Comparison of ENCODE assay signal across 7 cellular contexts in the genomic region with DNA sequence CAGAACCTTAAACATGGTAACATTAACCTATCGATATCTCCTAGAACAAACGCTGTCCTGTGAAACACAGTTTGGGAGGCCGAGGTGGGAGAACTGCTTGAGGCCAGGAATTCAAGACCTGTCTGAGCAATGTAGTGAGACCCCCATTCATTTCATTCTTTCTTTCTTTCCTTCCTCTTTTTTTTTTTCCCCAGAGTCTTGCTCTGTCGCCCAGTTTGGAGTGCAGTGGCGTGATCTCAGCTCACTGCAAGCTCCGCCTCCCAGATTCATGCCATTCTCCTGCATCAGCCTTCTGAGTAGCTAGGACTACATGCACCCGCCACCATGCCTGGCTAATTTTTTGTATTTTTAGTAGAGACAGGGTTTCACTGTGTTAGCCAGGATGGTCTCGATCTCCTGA. TPM values are rescaled to one million over a fixed set of nuclear protein-coding genes. Genes with fewer than 3 reads are reported as not detected.
DNase-seq lines count a peak whose midpoint lies in the region; ATAC-seq, FAIRE-seq and TF ChIP-seq lines count a peak whose summit lies in the region.
"Not testable (repeated sequence)": the region's sequence is repeated elsewhere in the genome, so short reads cannot be mapped to it uniquely, and the experiment has no call there.

No MANE protein-coding gene starts in this region.

- H3K27ac ChIP-seq in IMR-90 (ENCODE audit: insufficient read depth, low read length); kidney (ENCODE audit: low read depth in 2 of 2, low read length in 2 of 2): not testable (repeated sequence)
- H3K27ac ChIP-seq in osteoblast (ENCODE audit: low read depth, low read length) (peak overlapping the region; percentile 63), aorta (ENCODE audit: low read depth in 1 of 2, low read length in 2 of 2) (peak overlapping the region; percentile 32 to 90)

- not testable (repeated sequence) for H4K91ac ChIP-seq in IMR-90 (ENCODE audit: insufficient read depth, low read depth, low read length)

- TF ChIP-seq CTCF in IMR-90 (conservative IDR thresholded peaks at IDR 0.05; ENCODE audit: low read depth, low read length); activated B cell treated with CpG ODN at 0.5 μM for 24 hours (IDR thresholded peaks at IDR 0.05); chondrocyte (IDR thresholded peaks at IDR 0.05); kidney (IDR thresholded peaks at IDR 0.05; ENCODE audit: borderline replicate concordance, extremely low read depth, insufficient read depth); osteoblast (IDR thresholded peaks at IDR 0.05; ENCODE audit: extremely low read depth, low read depth, low read length): not testable (repeated sequence)

- no CpG with 5 or more reads among the region's 8 CpGs for WGBS in IMR-90 (ENCODE audit: extremely low coverage in 2 of 2, insufficient read length in 1 of 2), 2 experiments
- 45 to 49% methylated on average over 8 of the region's 8 CpGs for WGBS in aorta, 2 donors

- not testable (repeated sequence) for H2BK120ac ChIP-seq in IMR-90 (ENCODE audit: low read depth, low read length)

- CTCF ChIA-PET in IMR-90 (lab: Yijun Ruan, JAX); activated B cell treated with CpG ODN at 0.5 μM for 24 hours (lab: Charles Lee): not testable (repeated sequence)

- H3K9me3 ChIP-seq in IMR-90 (ENCODE audit: control insufficient read depth, insufficient read depth, low read length); kidney (ENCODE audit: control insufficient read depth in 1 of 2, low read length in 2 of 2); osteoblast (ENCODE audit: low read depth, low read length); aorta (ENCODE audit: control insufficient read depth, low read length): not testable (repeated sequence)

- H3K4me1 Mint-ChIP-seq in activated B cell treated with CpG ODN at 0.5 μM for 24 hours, result peaks cover 46% of the 10 kb centered on the region
- peaks cover 56% of the 10 kb centered on the region for H3K4me1 Mint-ChIP-seq in chondrocyte (ENCODE audit: low read depth)

- H3K4me2 ChIP-seq in IMR-90 (ENCODE audit: low read depth, low read length), result not testable (repeated sequence)
- peak overlapping the region; percentile 48 for H3K4me2 ChIP-seq in osteoblast (ENCODE audit: insufficient read depth, low read length)

- not testable (repeated sequence) for H2BK5ac ChIP-seq in IMR-90 (ENCODE audit: low read depth, low read length, poor library complexity, severe bottlenecking)

- H4K8ac ChIP-seq in IMR-90 (ENCODE audit: low read depth in 2 of 2, low read length in 2 of 2), result not testable (repeated sequence)

- H3K14ac ChIP-seq in IMR-90 (replicated peaks; ENCODE audit: low read depth, low read length), result not testable (repeated sequence)

- TF ChIP-seq POLR2A in IMR-90 (IDR thresholded peaks at IDR 0.05; ENCODE audit: low read depth, low read length), result not testable (repeated sequence)

- H3K4ac ChIP-seq in IMR-90 (ENCODE audit: low read depth, low read length), result not testable (repeated sequence)

- H3K36me3 ChIP-seq in IMR-90 (ENCODE audit: control insufficient read depth, insufficient read depth, low read length); kidney (ENCODE audit: control insufficient read depth in 1 of 2, insufficient read depth in 2 of 2, low read length in 2 of 2); osteoblast (ENCODE audit: insufficient read depth, low read length); aorta (ENCODE audit: control insufficient read depth in 1 of 2, insufficient read depth in 2 of 2, low read length in 1 of 2): not testable (repeated sequence)

- H3K9me3 Mint-ChIP-seq in activated B cell treated with CpG ODN at 0.5 μM for 24 hours; chondrocyte (ENCODE audit: low read depth): not testable (repeated sequence)

- intact Hi-C loops in IMR-90 (cut with micrococcal nuclease); activated B cell treated with CpG ODN at 0.5 μM for 24 hours (cut with micrococcal nuclease); kidney (cut with DNase I): not testable (repeated sequence)
- intact Hi-C loops in aorta (cut with DNase I), result loop anchor here in 1 of 2 donors (1.0 kb wide), 1 partner anchor 20 kb away; a partner anchor contains a TSS

- DNase-seq in EH (ENCODE audit: low read depth), result peak; percentile 59
- DNase-seq in IMR-90; activated B cell treated with CpG ODN at 0.5 μM for 24 hours; chondrocyte (ENCODE audit: low spot score); osteoblast (ENCODE audit: insufficient read length, low spot score, missing footprints): not testable (repeated sequence)
- peak; percentile 9 for DNase-seq in kidney
- peak; percentile 66 to 82 for DNase-seq in aorta

- not testable (repeated sequence) for TF ChIP-seq RAD21 in IMR-90 (IDR thresholded peaks at IDR 0.05; ENCODE audit: low read length)

- H2BK15ac ChIP-seq in IMR-90 (ENCODE audit: low read depth, low read length), result not testable (repeated sequence)

- peaks cover 12 to 16% of the 10 kb centered on the region in 2 experiments for H3K79me1 ChIP-seq in IMR-90 (ENCODE audit: low read depth in 1 of 2, low read length in 2 of 2)

- H3K27ac Mint-ChIP-seq in activated B cell treated with CpG ODN at 0.5 μM for 24 hours, result peak overlapping the region; percentile 73
- H3K27ac Mint-ChIP-seq in chondrocyte (ENCODE audit: unreplicated experiment), result peak overlapping the region; percentile 96

- not testable (repeated sequence) for H3K4me1 ChIP-seq in IMR-90 (ENCODE audit: control insufficient read depth, insufficient read depth, low read length); aorta (ENCODE audit: control insufficient read depth in 1 of 2, insufficient read depth in 2 of 2, low read length in 2 of 2)
- peaks cover 6 to 13% of the 10 kb centered on the region in 2 donors for H3K4me1 ChIP-seq in kidney (ENCODE audit: control insufficient read depth in 1 of 2, insufficient read depth in 1 of 2, low read depth in 1 of 2, low read length in 2 of 2)
- peaks cover 31% of the 10 kb centered on the region for H3K4me1 ChIP-seq in osteoblast (ENCODE audit: insufficient read depth, low read length)

- H4K20me1 ChIP-seq in IMR-90 (ENCODE audit: insufficient read depth, low read length); osteoblast (ENCODE audit: insufficient read depth, low read length): not testable (repeated sequence)

- not testable (repeated sequence) for H3K4me3 ChIP-seq in IMR-90 (ENCODE audit: insufficient read depth, low read depth, low read length); kidney (ENCODE audit: low read length in 2 of 2); osteoblast (ENCODE audit: insufficient read depth, low read length); aorta (ENCODE audit: low read length in 2 of 2)

- H4K5ac ChIP-seq in IMR-90 (ENCODE audit: low read depth, low read length), result not testable (repeated sequence)

- BruUV-seq in IMR-90 (replicated peaks; lab: Mats Ljungman, UMichigan), result not testable (repeated sequence)

- peak overlapping the region; percentile 62 for H3K4me3 Mint-ChIP-seq in activated B cell treated with CpG ODN at 0.5 μM for 24 hours
- H3K4me3 Mint-ChIP-seq in chondrocyte (ENCODE audit: unreplicated experiment), result not testable (repeated sequence)

- not testable (repeated sequence) for H2AK5ac ChIP-seq in IMR-90 (ENCODE audit: low read depth, low read length)

- H3K27me3 Mint-ChIP-seq in activated B cell treated with CpG ODN at 0.5 μM for 24 hours; chondrocyte (ENCODE audit: low read depth): not testable (repeated sequence)

- not testable (repeated sequence) for H3K56ac ChIP-seq in IMR-90 (ENCODE audit: extremely low read depth, insufficient read depth, low read length)

- dilution Hi-C loops in IMR-90 (cut with HindIII; ENCODE audit: low sequenced_read_pairs, unreplicated experiment), result not testable (repeated sequence)

- not testable (repeated sequence) for H3K23ac ChIP-seq in IMR-90 (ENCODE audit: low read depth, low read length)

- POLR2A ChIA-PET in IMR-90 (lab: Charles Lee; ENCODE audit: unreplicated experiment), result not testable (repeated sequence)
- POLR2A ChIA-PET in activated B cell treated with CpG ODN at 0.5 μM for 24 hours (lab: Charles Lee), result interaction anchor here (0.7 to 2.9 kb wide), 7 partner anchors 10 to 905 kb away, joined by 3 to 20 read pairs (median 5); no protein-coding TSS in a partner anchor

- not testable (repeated sequence) for H3K9ac ChIP-seq in IMR-90 (ENCODE audit: low read depth, low read length); kidney (ENCODE audit: low read length in 2 of 2)

- not testable (repeated sequence) for FAIRE-seq in kidney (lab: Jason Lieb, UNC)

- not testable (repeated sequence) for H3K79me2 ChIP-seq in osteoblast (ENCODE audit: insufficient read depth, low read length)

- H2AK9ac ChIP-seq in IMR-90 (replicated peaks; ENCODE audit: low read depth, low read length, poor library complexity), result peak overlapping the region; percentile 50

- in situ Hi-C loops in IMR-90 (cut with MboI; ENCODE audit: low sequenced_read_pairs), result not testable (repeated sequence)

- H2BK20ac ChIP-seq in IMR-90 (ENCODE audit: low read depth, low read length), result not testable (repeated sequence)

- not testable (repeated sequence) for H3K36me3 Mint-ChIP-seq in activated B cell treated with CpG ODN at 0.5 μM for 24 hours (ENCODE audit: low read depth); chondrocyte (ENCODE audit: low read depth)

- ATAC-seq in IMR-90 (ENCODE audit: low read depth); aorta (ENCODE audit: low FRiP score): not testable (repeated sequence)
- peak; percentile 28 for ATAC-seq in activated B cell treated with CpG ODN at 0.5 μM for 24 hours (ENCODE audit: low read depth)

- H2AFZ ChIP-seq in IMR-90 (replicated peaks; ENCODE audit: low read length, poor library complexity), result peak overlapping the region; percentile 85
- peak overlapping the region; percentile 82 for H2AFZ ChIP-seq in osteoblast (ENCODE audit: low read length)

- not testable (repeated sequence) for H3K9me1 ChIP-seq in IMR-90 (ENCODE audit: insufficient read depth, low read length)

- H3K18ac ChIP-seq in IMR-90 (ENCODE audit: low read depth, low read length), result not testable (repeated sequence)

- not testable (repeated sequence) for H3K27me3 ChIP-seq in IMR-90 (ENCODE audit: control insufficient read depth, insufficient read depth, low read length); osteoblast (ENCODE audit: insufficient read depth, low read length); aorta (ENCODE audit: control insufficient read depth in 1 of 2, insufficient read depth in 2 of 2, low read length in 1 of 2)

RNA-seq across cellular contexts. Expression of a gene that starts 5.3 kb away (rescaled TPM):
- 120 and 192 TPM in 2 replicates for total RNA-seq in IMR-90 (2012; rRNA removed)
- polyA plus RNA-seq in IMR-90 (2012; rRNA removed), result 27.6 and 34.9 TPM in 2 replicates
- polyA plus RNA-seq in IMR-90 (2012; cell fraction: cytosol; rRNA removed), result 7.5 and 8.0 TPM in 2 replicates
- 4.5 and 19.8 TPM in 2 replicates for polyA plus RNA-seq in IMR-90 (2012; cell fraction: nucleus; rRNA removed; ENCODE audit: low replicate concordance)
- 152 and 162 TPM in 2 replicates for total RNA-seq in activated B cell treated with CpG ODN at 0.5 μM for 24 hours
- total RNA-seq in chondrocyte, result 112 to 117 TPM (median 112 TPM) in 3 replicates
- 79.7 TPM for total RNA-seq in kidney
- 81.5 TPM for polyA plus RNA-seq in kidney (ENCODE audit: insufficient read depth, low read depth, low replicate concordance)
- total RNA-seq in osteoblast, result 125 and 135 TPM in 2 replicates
- total RNA-seq in aorta, result 100 to 1,000 TPM in 1 of 2 donors, 10 to 100 TPM in 1; 56.1 to 135 TPM
- 10 to 100 TPM; 51.3 to 54.0 TPM for polyA plus RNA-seq in aorta

RNA-seq across cellular contexts. Expression of a gene that starts 20.2 kb away (rescaled TPM):
- total RNA-seq in IMR-90 (2012; rRNA removed) (4.1 and 7.2 TPM in 2 replicates), activated B cell treated with CpG ODN at 0.5 μM for 24 hours (31.4 and 32.6 TPM in 2 replicates), chondrocyte (19.8 to 21.9 TPM (median 19.9 TPM) in 3 replicates), kidney (19.9 TPM), osteoblast (7.7 and 12.3 TPM in 2 replicates), aorta (10 to 100 TPM; 17.3 to 31.4 TPM)
- polyA plus RNA-seq in IMR-90 (2012; rRNA removed) (20.4 and 31.8 TPM in 2 replicates), kidney (ENCODE audit: insufficient read depth, low read depth, low replicate concordance) (32.7 TPM), aorta (10 to 100 TPM; 11.3 to 40.8 TPM)
- 1.2 and 7.7 TPM in 2 replicates for polyA plus RNA-seq in IMR-90 (2012; cell fraction: cytosol; rRNA removed)
- 0.55 and 6.4 TPM in 2 replicates for polyA plus RNA-seq in IMR-90 (2012; cell fraction: nucleus; rRNA removed; ENCODE audit: low replicate concordance)
